In genomic region chr5:172895549-172895948, GRCh38 we compare ENCODE assay signal across 16 cellular contexts.
DNase-seq lines count a peak whose midpoint lies in the region; ATAC-seq and TF ChIP-seq lines count a peak whose summit lies in the region.
"Had no signal": no experiment of that assay in that cellular context is flagged by ENCODE, and none has a peak within 500 bp of the region (broad histone marks: within the 10 kb centered on the region; RNA-seq: fewer than 3 reads in every experiment).

No MANE protein-coding gene starts in this region.

- no peak overlapping the region for H2AFZ ChIP-seq in mesenchymal stem cell (ENCODE audit: low read depth, low read length)

- H2BK12ac ChIP-seq in mesenchymal stem cell (ENCODE audit: low read length in 2 of 2), result no peak overlapping the region

- TF ChIP-seq POLR2A in stomach (IDR thresholded peaks at IDR 0.05), result no peak

- 95% methylated on average over 4 of the region's 4 CpGs for WGBS in mesenchymal stem cell
- 57 to 76% (median 70%) methylated on average over 4 of the region's 4 CpGs for whole genome bisulfite sequencing in stomach, 5 donors

- H2BK5ac ChIP-seq in mesenchymal stem cell (ENCODE audit: low read depth, low read length, poor library complexity, severe bottlenecking), result no peak overlapping the region

- no peak for TF ChIP-seq EP300 in stomach (IDR thresholded peaks at IDR 0.05)

- H2BK15ac ChIP-seq in mesenchymal stem cell (ENCODE audit: low read depth, poor library complexity, severe bottlenecking), result no peak overlapping the region

- H3K4me2 ChIP-seq in mesenchymal stem cell (ENCODE audit: low read length, poor library complexity, severe bottlenecking), result no peak overlapping the region

- H3K4ac ChIP-seq in mesenchymal stem cell (ENCODE audit: low read depth in 1 of 2, low read length in 2 of 2), result no peak overlapping the region

- peaks cover 16% of the 10 kb centered on the region for H3K79me1 ChIP-seq in mesenchymal stem cell (replicated peaks; ENCODE audit: low read length, poor library complexity, severe bottlenecking)

- H4K8ac ChIP-seq in mesenchymal stem cell (ENCODE audit: low read length), result no peak overlapping the region

- no peak overlapping the region for H3K27ac ChIP-seq in HEK293 (ENCODE audit: extremely low read depth, low read depth, low read length)
- peak overlapping the region; percentile 96 to 97 for H3K27ac ChIP-seq in ascending aorta
- no peak overlapping the region for H3K27ac ChIP-seq in mesenchymal stem cell (ENCODE audit: low read length, poor library complexity, severe bottlenecking)
- H3K27ac ChIP-seq in stomach, result peak overlapping the region in 4 of 5 donors; percentile 92 to 98 (median 94)
- H3K27ac ChIP-seq: SJCRH30 had no signal

- H3K14ac ChIP-seq in mesenchymal stem cell (ENCODE audit: low read length in 2 of 2), result no peak overlapping the region

- intact Hi-C loops in ascending aorta (cut with DNase I) (no loop called here), stomach (cut with DNase I; ENCODE audit: low total_unique reads) (no loop called here)

- H2BK120ac ChIP-seq in mesenchymal stem cell (ENCODE audit: low read depth, low read length), result no peak overlapping the region

- H4K91ac ChIP-seq in mesenchymal stem cell (ENCODE audit: low read length), result no peak overlapping the region

- H3K27me3 ChIP-seq in ascending aorta (no peaks in the 10 kb centered on the region), mesenchymal stem cell (ENCODE audit: control insufficient read depth in 1 of 2, insufficient read depth in 1 of 2, low read length in 2 of 2) (no peaks in the 10 kb centered on the region), stomach (no peaks in the 10 kb centered on the region)
- H3K27me3 ChIP-seq: BLaER1 treated with 17β-estradiol and CSF1 and Interleukin-3, amounts not matched to agents 10 nM and 100 nM; SJCRH30 had no signal

- CTCF ChIA-PET in HEK293 (lab: Yijun Ruan, JAX), result interaction anchor here (0.7 to 1.0 kb wide), 2 partner anchors 36 to 181 kb away, joined by 5 to 6 read pairs; no protein-coding TSS in a partner anchor

- no peak overlapping the region for H3K18ac ChIP-seq in mesenchymal stem cell (ENCODE audit: low read depth in 1 of 2, low read length in 2 of 2)

- H3K4me1 ChIP-seq in HEK293 (ENCODE audit: control insufficient read depth, insufficient read depth, low read length), result no peaks in the 10 kb centered on the region
- peaks cover 25 to 50% of the 10 kb centered on the region in 2 donors for H3K4me1 ChIP-seq in ascending aorta
- H3K4me1 ChIP-seq in mesenchymal stem cell (ENCODE audit: control insufficient read depth, insufficient read depth, low read depth, low read length), result peaks cover 31% of the 10 kb centered on the region
- H3K4me1 ChIP-seq in stomach, result peaks cover 39 to 90% (median 61%) of the 10 kb centered on the region in 4 donors

- H3K9me3 ChIP-seq in HEK293 (ENCODE audit: control insufficient read depth, insufficient read depth, low read depth, low read length) (no peaks in the 10 kb centered on the region), ascending aorta (no peaks in the 10 kb centered on the region), mesenchymal stem cell (ENCODE audit: control insufficient read depth, low read length) (no peaks in the 10 kb centered on the region), stomach (no peaks in the 10 kb centered on the region)
- H3K9me3 ChIP-seq: BLaER1 treated with 17β-estradiol and CSF1 and Interleukin-3, amounts not matched to agents 10 nM and 100 nM; SJCRH30 had no signal

- H3K4me3 ChIP-seq in HEK293 (ENCODE audit: low read depth, low read length) (no peak overlapping the region), ascending aorta (no peak overlapping the region), mesenchymal stem cell (ENCODE audit: insufficient read depth in 1 of 2, low read depth in 1 of 2, low read length in 2 of 2) (no peak overlapping the region), stomach (no peak overlapping the region)
- H3K4me3 ChIP-seq: BLaER1 treated with 17β-estradiol and CSF1 and Interleukin-3, amounts not matched to agents 10 nM and 100 nM; SJCRH30 had no signal

- no peak overlapping the region for H3K23ac ChIP-seq in mesenchymal stem cell (ENCODE audit: low read length in 2 of 2)

- POLR2A ChIA-PET in HEK293 (lab: Yijun Ruan, JAX), result interaction anchor here (0.6 kb wide), 1 partner anchor 62 kb away, joined by 4 read pairs; no protein-coding TSS in a partner anchor

- ATAC-seq in GM18858 (IDR thresholded peaks at IDR 0.05; ENCODE audit: unreplicated experiment), result no peak
- ATAC-seq: activated CD4-positive, alpha-beta T cell treated with anti-CD3 and anti-CD28 coated beads for 36 hours had no signal

- H3K9ac ChIP-seq in mesenchymal stem cell (ENCODE audit: low read length), result no peak overlapping the region

- peak overlapping the region; percentile 75 for H2AK5ac ChIP-seq in mesenchymal stem cell (ENCODE audit: low read length, severe bottlenecking)

- H3K36me3 ChIP-seq in HEK293 (ENCODE audit: control insufficient read depth in 2 of 2, insufficient read depth in 1 of 2, low read length in 2 of 2), result peaks cover 0 to 10% of the 10 kb centered on the region in 2 experiments; a peak in 2 of 3 replicates
- H3K36me3 ChIP-seq in ascending aorta, result peaks cover 3 to 12% of the 10 kb centered on the region in 2 donors
- peaks cover 23 to 62% of the 10 kb centered on the region in 2 experiments for H3K36me3 ChIP-seq in mesenchymal stem cell (ENCODE audit: control insufficient read depth in 1 of 2, insufficient read depth in 2 of 2, low read depth in 1 of 2, low read length in 2 of 2)
- peaks cover 8 to 47% (median 23%) of the 10 kb centered on the region in 4 donors for H3K36me3 ChIP-seq in stomach
- H3K36me3 ChIP-seq: SJCRH30 had no signal

- TF ChIP-seq CTCF in HEK293 (tag by site-specific recombination; IDR thresholded peaks at IDR 0.05) (no peak), ascending aorta (IDR thresholded peaks at IDR 0.05) (no peak), stomach (IDR thresholded peaks at IDR 0.05) (no peak)

- no peak for DNase-seq in ascending aorta (ENCODE audit: low spot score in 2 of 2)
- no peak for DNase-seq in mesenchymal stem cell
- no peak for DNase-seq in stomach
- DNase-seq in NCI-H146 treated with DMSO at 0.1 percent for 48 hours (lab: John Stamatoyannopoulos, UW; ENCODE audit: unreplicated experiment), result no peak
- no peak for DNase-seq in AG20443 (ENCODE audit: low spot score)
- no peak for DNase-seq in NCI-H2196 treated with DMSO at 0.1 percent for 48 hours (lab: John Stamatoyannopoulos, UW; ENCODE audit: unreplicated experiment)
- DNase-seq: activated CD4-positive, alpha-beta T cell treated with anti-CD3 and anti-CD28 coated beads for 36 hours; amniotic stem cell; erythroblast; Kasumi-1; kidney; posterior cingulate gyrus; SJCRH30 had no signal

TF ChIP-seq in HEK293, 187 proteins besides CTCF, POLR2A, EP300 and RAD21 (continues in another document):
- TF ChIP-seq EGR2 (tag by site-specific recombination; IDR thresholded peaks at IDR 0.05; ENCODE audit: low read depth) (peak; percentile 95), ZBTB17 (tag by site-specific recombination; IDR thresholded peaks at IDR 0.05) (no peak), ZNF211 (tag by site-specific recombination; IDR thresholded peaks at IDR 0.05; ENCODE audit: low read depth) (no peak), ZNF585B (tag by site-specific recombination; IDR thresholded peaks at IDR 0.05) (no peak), GFI1B (tag by site-specific recombination; IDR thresholded peaks at IDR 0.05) (no peak), ZNF514 (tag by site-specific recombination; IDR thresholded peaks at IDR 0.05) (no peak), ZNF555 (tag by site-specific recombination; conservative IDR thresholded peaks at IDR 0.05) (no peak), ZNF624 (tag by site-specific recombination; IDR thresholded peaks at IDR 0.05) (no peak), PATZ1 (tag by site-specific recombination; IDR thresholded peaks at IDR 0.05) (no peak), ZNF776 (tag by site-specific recombination; IDR thresholded peaks at IDR 0.05; ENCODE audit: borderline replicate concordance) (no peak), PRDM6 (tag by site-specific recombination; IDR thresholded peaks at IDR 0.05) (no peak), ZFP3 (tag by site-specific recombination; IDR thresholded peaks at IDR 0.05; ENCODE audit: low read depth) (peak; percentile 85)

Comparison
In these comparisons a context has a peak if more than half of its experiments do, and no peak if none do; other contexts are left out.
1. H3K27ac ChIP-seq: peak in ascending aorta (2 of 2) and stomach (4 of 5); none in HEK293 (single experiment) and mesenchymal stem cell (single experiment).